In genomic region chr12:39440101-39440500, GRCh38 we compare ENCODE assay signal across 2 cellular contexts.
TF ChIP-seq lines count a peak whose summit lies in the region.

No MANE protein-coding gene starts in this region.

TF ChIP-seq in GM23338, 12 proteins besides CTCF, POLR2A, EP300 and RAD21 (continued from another document):
- TF ChIP-seq ZNF462 (CRISPR knock-in tag; IDR thresholded peaks at IDR 0.05) (no peak), EZH2phosphoT487 (IDR thresholded peaks at IDR 0.05; ENCODE audit: unreplicated experiment) (no peak), JUNB (IDR thresholded peaks at IDR 0.05; ENCODE audit: unreplicated experiment) (no peak), REST (IDR thresholded peaks at IDR 0.05; ENCODE audit: unreplicated experiment) (no peak), ZNF331 (CRISPR knock-in tag; IDR thresholded peaks at IDR 0.05; ENCODE audit: low read depth) (no peak)
- TF ChIP-seq, protein P1, sequence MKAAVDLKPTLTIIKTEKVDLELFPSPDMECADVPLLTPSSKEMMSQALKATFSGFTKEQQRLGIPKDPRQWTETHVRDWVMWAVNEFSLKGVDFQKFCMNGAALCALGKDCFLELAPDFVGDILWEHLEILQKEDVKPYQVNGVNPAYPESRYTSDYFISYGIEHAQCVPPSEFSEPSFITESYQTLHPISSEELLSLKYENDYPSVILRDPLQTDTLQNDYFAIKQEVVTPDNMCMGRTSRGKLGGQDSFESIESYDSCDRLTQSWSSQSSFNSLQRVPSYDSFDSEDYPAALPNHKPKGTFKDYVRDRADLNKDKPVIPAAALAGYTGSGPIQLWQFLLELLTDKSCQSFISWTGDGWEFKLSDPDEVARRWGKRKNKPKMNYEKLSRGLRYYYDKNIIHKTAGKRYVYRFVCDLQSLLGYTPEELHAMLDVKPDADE (IDR thresholded peaks at IDR 0.05): no peak

TF ChIP-seq in neural cell, 6 proteins besides CTCF, POLR2A, EP300 and RAD21 (continued from another document):
- TF ChIP-seq SMC3 (conservative IDR thresholded peaks at IDR 0.05; ENCODE audit: poor library complexity): no peak
